ENCODE assay signal across 17 cellular contexts in genomic region chr7:120742370-120742769, GRCh38.
DNase-seq lines count a peak whose midpoint lies in the region; ATAC-seq and TF ChIP-seq lines count a peak whose summit lies in the region.
"Had no signal": no experiment of that assay in that cellular context is flagged by ENCODE, and none has a peak within 500 bp of the region (broad histone marks: within the 10 kb centered on the region; RNA-seq: fewer than 3 reads in every experiment).

No MANE protein-coding gene starts in this region.

- H3K4me3 ChIP-seq in WERI-Rb-1 (ENCODE audit: low read depth, low read length) (no peak overlapping the region; the same call in 1 of the 2 replicates), brain microvascular endothelial cell (ENCODE audit: low read depth, low read length) (no peak overlapping the region)
- H3K4me3 ChIP-seq: left ventricle myocardium inferior, pancreas had no signal

- no peak for ATAC-seq in GM21737 (IDR thresholded peaks at IDR 0.05; ENCODE audit: unreplicated experiment)
- ATAC-seq: T-helper 17 cell had no signal

- H3K27ac ChIP-seq in WERI-Rb-1 (peak overlapping the region; percentile 88), brain microvascular endothelial cell (no peak overlapping the region)
- H3K27ac ChIP-seq: gastrocnemius medialis, left ventricle myocardium inferior, pancreas had no signal

- H3K27me3 ChIP-seq in WERI-Rb-1 (ENCODE audit: insufficient read depth, low read depth, severe bottlenecking) (no peaks in the 10 kb centered on the region), brain microvascular endothelial cell (replicated peaks) (no peaks in the 10 kb centered on the region)
- H3K27me3 ChIP-seq: gastrocnemius medialis had no signal

- TF ChIP-seq CTCF in WERI-Rb-1 (IDR thresholded peaks at IDR 0.05; ENCODE audit: low read depth, low read length), result no peak
- no peak for TF ChIP-seq CTCF in brain microvascular endothelial cell (IDR thresholded peaks at IDR 0.05; ENCODE audit: low read depth, low read length, missing control alignments)

- H3K9me3 ChIP-seq in WERI-Rb-1 (ENCODE audit: severe bottlenecking), result no peaks in the 10 kb centered on the region
- H3K9me3 ChIP-seq: gastrocnemius medialis, left ventricle myocardium inferior, pancreas had no signal

- in situ Hi-C loops in G401 (cut with HindIII; ENCODE audit: low sequenced_read_pairs), result no loop called here
- in situ Hi-C loops in brain microvascular endothelial cell (cut with HindIII; ENCODE audit: low pct_ligation_motif_present, low sequenced_read_pairs), result no loop called here

- DNase-seq in G401 (ENCODE audit: low spot score), result peak; percentile 94
- DNase-seq in NCI-H2196 (lab: John Stamatoyannopoulos, UW; ENCODE audit: unreplicated experiment), result peak; percentile 85
- DNase-seq in WERI-Rb-1, result peak; percentile 82
- DNase-seq in midbrain (lab: John Stamatoyannopoulos, UW), result peak; percentile 42
- DNase-seq in T1000 (lab: John Stamatoyannopoulos, UW), result no peak
- no peak for DNase-seq in activated CD4-positive, alpha-beta T cell treated with anti-CD3 and anti-CD28 coated beads for 48 hours
- no peak for DNase-seq in brain microvascular endothelial cell
- DNase-seq: activated naive CD8-positive, alpha-beta T cell treated with anti-CD3 and anti-CD28 coated beads, Interleukin-2, amount 10 ng/mL, durations not matched to agents 7 days and 5 days; cortex of kidney; gastrocnemius medialis; left ventricle myocardium inferior; OCI-M1; pancreas; stimulated activated CD4-positive, alpha-beta T cell treated with anti-CD3 and anti-CD28 coated beads, Interleukin-2, amount 100 ng/mL, for 24 hours; stimulated activated naive CD4-positive, alpha-beta T cell treated with Interleukin-2 at 50 U/mL for 16 hours; T-helper 17 cell had no signal

- H3K36me3 ChIP-seq in WERI-Rb-1, result no peaks in the 10 kb centered on the region
- H3K36me3 ChIP-seq in brain microvascular endothelial cell (replicated peaks), result no peaks in the 10 kb centered on the region
- H3K36me3 ChIP-seq: gastrocnemius medialis, left ventricle myocardium inferior, pancreas had no signal

Comparison
In these comparisons a context has a peak if more than half of its experiments do, and no peak if none do; other contexts are left out.
1. DNase-seq: peak in G401 (single experiment), NCI-H2196 (single experiment), WERI-Rb-1 (single experiment) and midbrain (single experiment); none in T1000 (single experiment), activated CD4-positive, alpha-beta T cell treated with anti-CD3 and anti-CD28 coated beads for 48 hours (single experiment) and brain microvascular endothelial cell (single experiment).